8 cellular contexts compared by ENCODE assay signal in genomic region chr9:137176302-137177182, GRCh38. TPM values are rescaled to one million over a fixed set of nuclear protein-coding genes. Genes with fewer than 3 reads are reported as not detected.
A peak's percentile ranks its signal among the peaks of the same experiment; 100 is the strongest.
DNase-seq lines count a peak whose midpoint lies in the region; ATAC-seq and TF ChIP-seq lines count a peak whose summit lies in the region.

No MANE protein-coding gene starts in this region.

- ATAC-seq in Right ventricle myocardium inferior (peak; percentile 11), HG03196 (IDR thresholded peaks at IDR 0.05; ENCODE audit: unreplicated experiment) (no peak)

- peaks cover 13% of the 10 kb centered on the region for H3K27me3 ChIP-seq in MM.1S (replicated peaks; ENCODE audit: insufficient read depth, low read length)
- H3K27me3 ChIP-seq in vagina: no peaks in the 10 kb centered on the region

- no peaks in the 10 kb centered on the region for H3K4me1 ChIP-seq in MM.1S (ENCODE audit: low read length)
- peaks cover 13% of the 10 kb centered on the region for H3K4me1 ChIP-seq in vagina

- no peak for TF ChIP-seq POLR2A in vagina (IDR thresholded peaks at IDR 0.05)

- TF ChIP-seq CTCF in MM.1S (IDR thresholded peaks at IDR 0.05; ENCODE audit: low read length) (peak; percentile 56), vagina (IDR thresholded peaks at IDR 0.05) (peak in 1 of 3 experiments; percentile 16)

- intact Hi-C loops in Right ventricle myocardium inferior (cut with DNase I): no loop called here
- intact Hi-C loops in cardiac septum (cut with DNase I): no loop called here
- intact Hi-C loops in vagina (cut with DNase I): no loop called here

- no peaks in the 10 kb centered on the region for H3K79me2 ChIP-seq in MM.1S (ENCODE audit: low read length)

- no peak overlapping the region for H2AFZ ChIP-seq in MM.1S (ENCODE audit: low read length)

- DNase-seq in Right ventricle myocardium inferior (ENCODE audit: missing footprints): no peak
- no peak for DNase-seq in cardiac septum (ENCODE audit: low spot score)
- peak; percentile 31 for DNase-seq in MM.1S
- peak; percentile 36 for DNase-seq in amniotic epithelial cell (ENCODE audit: low read depth)
- peak; percentile 50 for DNase-seq in left kidney (ENCODE audit: low read depth, low spot score)
- no peak for DNase-seq in vagina (ENCODE audit: extremely low spot score in 2 of 2)
- DNase-seq in kidney glomerular epithelial cell (lab: John Stamatoyannopoulos, UW): no peak

- no peak overlapping the region for H3K9ac ChIP-seq in MM.1S (ENCODE audit: low read length)

- H4K20me1 ChIP-seq in MM.1S (ENCODE audit: insufficient read depth, low read length): no peaks in the 10 kb centered on the region

- H3K27ac ChIP-seq in MM.1S (ENCODE audit: low read length) (no peak overlapping the region), vagina (no peak overlapping the region)

- H3K4me3 ChIP-seq in MM.1S (ENCODE audit: low read length) (no peak overlapping the region), vagina (no peak overlapping the region)

- H3F3A ChIP-seq in MM.1S (ENCODE audit: insufficient read depth, low read length): peaks cover 10% of the 10 kb centered on the region; the same call in 1 of the 2 replicates

- H3K36me3 ChIP-seq in MM.1S (replicated peaks; ENCODE audit: insufficient read depth, low read length): no peaks in the 10 kb centered on the region
- H3K36me3 ChIP-seq in vagina: peaks cover 0 to 29% of the 10 kb centered on the region in 2 donors

- no peaks in the 10 kb centered on the region for H3K9me2 ChIP-seq in MM.1S (replicated peaks; ENCODE audit: insufficient read depth, low read length)

- no peak overlapping the region for H3K4me2 ChIP-seq in MM.1S (ENCODE audit: low read depth, low read length)

- H3K9me3 ChIP-seq in MM.1S (replicated peaks; ENCODE audit: insufficient read depth, low read length) (no peaks in the 10 kb centered on the region), vagina (no peaks in the 10 kb centered on the region)

RNA-seq across cellular contexts. Expression of gene TMEM210, which starts 4.7 kb away (rescaled TPM):
- total RNA-seq in Right ventricle myocardium inferior (not detected), cardiac septum (not detected), vagina (not detected)

RNA-seq across cellular contexts. Expression of gene LRRC26, which starts 6.7 kb away (rescaled TPM):
- total RNA-seq in Right ventricle myocardium inferior (not detected), cardiac septum (not detected), vagina (not detected)

RNA-seq across cellular contexts. Expression of gene ANAPC2, which starts 11.8 kb away (rescaled TPM):
- 35.0 TPM for total RNA-seq in Right ventricle myocardium inferior
- 32.5 TPM for total RNA-seq in cardiac septum
- total RNA-seq in vagina: 30.0 TPM

RNA-seq across cellular contexts. Expression of gene SSNA1, which starts 11.9 kb away (rescaled TPM):
- 70.7 TPM for total RNA-seq in Right ventricle myocardium inferior
- total RNA-seq in cardiac septum: 59.5 TPM
- 49.8 TPM for total RNA-seq in vagina

RNA-seq across cellular contexts. Expression of gene TPRN, which starts 24.0 kb away (rescaled TPM):
- total RNA-seq in Right ventricle myocardium inferior (27.9 TPM), cardiac septum (13.5 TPM), vagina (6.9 TPM)

Comparison
In these comparisons a context has a peak if more than half of its experiments do, and no peak if none do; other contexts are left out.
1. DNase-seq: peak in MM.1S (single experiment), amniotic epithelial cell (single experiment) and left kidney (single experiment); none in Right ventricle myocardium inferior (single experiment), cardiac septum (single experiment), vagina (0 of 2) and kidney glomerular epithelial cell (single experiment).